ENCODE assay signal across 34 cellular contexts in the genomic region with DNA sequence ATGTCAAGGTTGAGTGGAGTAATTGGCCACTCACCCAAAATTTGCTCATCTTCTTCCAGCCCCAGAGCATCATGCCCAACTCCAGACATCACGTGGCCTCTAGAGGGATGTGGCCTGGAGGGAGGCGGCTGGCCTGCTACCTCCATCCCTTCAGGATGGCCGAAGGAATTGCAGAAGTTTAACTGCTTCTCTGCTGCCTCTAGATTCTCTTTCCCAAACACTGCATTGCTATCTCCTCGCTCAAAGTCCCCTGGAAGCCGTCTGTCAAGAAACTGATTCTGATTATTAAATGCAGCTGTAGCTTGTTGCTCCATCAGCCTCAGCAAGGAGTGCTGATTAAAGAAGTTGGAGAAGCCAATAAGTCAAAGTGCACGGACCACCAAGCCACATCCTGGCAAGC.
"Had no signal": no experiment of that assay in that cellular context is flagged by ENCODE, and none has a peak within 500 bp of the region (broad histone marks: within the 10 kb centered on the region; RNA-seq: fewer than 3 reads in every experiment).

No MANE protein-coding gene starts in this region.

- H3K27me3 ChIP-seq: brain microvascular endothelial cell, dorsolateral prefrontal cortex, gastrocnemius medialis, right atrium auricular region, suprapubic skin, tibial artery, upper lobe of right lung had no signal

- H3K27ac Mint-ChIP-seq: activated B cell treated with CpG ODN at 0.5 μM for 24 hours; activated naive CD4-positive, alpha-beta T cell treated with anti-CD3 and anti-CD28 coated beads, Interleukin-2, amount 10 ng/mL, durations not matched to agents 7 days and 5 days; activated T-helper 1 cell treated with anti-CD3 and anti-CD28 coated beads, Interleukin-12 subunit alpha, Interleukin-12 subunit beta, Interleukin-2, Interleukin-4 antibody, amounts not matched to agents 30 ng/mL and 10 ng/mL and 1 ng/mL, durations not matched to agents 14 hours and 24 hours and 36 hours; T-helper 2 cell treated with Interferon-gamma antibody and Interleukin-4, amounts not matched to agents 5 μg/mL and 100 μg/mL, for 36 hours had no signal

- H3K9me3 ChIP-seq: gastrocnemius medialis, left ventricle myocardium inferior, right atrium auricular region, suprapubic skin, tibial artery, upper lobe of right lung had no signal

- H3K36me3 ChIP-seq: brain microvascular endothelial cell, gastrocnemius medialis, left ventricle myocardium inferior, right atrium auricular region, suprapubic skin, tibial artery, upper lobe of right lung had no signal

- H3K4me1 ChIP-seq: parathyroid adenoma had no signal

- H3K27me3 Mint-ChIP-seq: activated B cell treated with CpG ODN at 0.5 μM for 24 hours, naive B cell had no signal

- H3K9ac ChIP-seq: parathyroid adenoma had no signal

- ATAC-seq: gastrocnemius medialis, upper lobe of right lung had no signal

- H3K36me3 Mint-ChIP-seq: activated naive CD4-positive, alpha-beta T cell treated with anti-CD3 and anti-CD28 coated beads, Interleukin-2, amount 10 ng/mL, durations not matched to agents 7 days and 5 days; mesothelial cell of epicardium had no signal

- H3K9me3 Mint-ChIP-seq: activated B cell treated with CpG ODN at 0.5 μM for 24 hours; activated naive CD4-positive, alpha-beta T cell treated with anti-CD3 and anti-CD28 coated beads, Interleukin-2, amount 10 ng/mL, durations not matched to agents 7 days and 5 days; mesothelial cell of epicardium; naive B cell; neural crest cell had no signal

- H3K4me2 ChIP-seq: smooth muscle cell had no signal

- FAIRE-seq: astrocyte, islet of Langerhans had no signal

- H3K4me3 ChIP-seq: coronary artery, dorsolateral prefrontal cortex, gastrocnemius medialis, left ventricle myocardium inferior, lung, right atrium auricular region, smooth muscle cell, suprapubic skin, tibial artery, upper lobe of right lung had no signal

- H3K27ac ChIP-seq: brain microvascular endothelial cell, coronary artery, dorsolateral prefrontal cortex, gastrocnemius medialis, left ventricle myocardium inferior, parathyroid adenoma, right atrium auricular region, suprapubic skin, tibial artery, upper lobe of right lung had no signal

- H3K4me3 Mint-ChIP-seq: activated B cell treated with CpG ODN at 0.5 μM for 24 hours; activated naive CD4-positive, alpha-beta T cell treated with anti-CD3 and anti-CD28 coated beads, Interleukin-2, amount 10 ng/mL, durations not matched to agents 7 days and 5 days; activated T-helper 1 cell treated with anti-CD3 and anti-CD28 coated beads, Interleukin-12 subunit alpha, Interleukin-12 subunit beta, Interleukin-2, Interleukin-4 antibody, amounts not matched to agents 30 ng/mL and 10 ng/mL and 1 ng/mL, durations not matched to agents 14 hours and 24 hours and 36 hours; mesothelial cell of epicardium; naive B cell; neural crest cell; T-helper 2 cell treated with Interferon-gamma antibody and Interleukin-4, amounts not matched to agents 5 μg/mL and 100 μg/mL, for 36 hours had no signal

- DNase-seq: activated B cell treated with CpG ODN at 0.5 μM for 24 hours; activated CD4-positive, alpha-beta T cell treated with anti-CD3 and anti-CD28 coated beads, Interleukin-2, amount 50 U/mL, for 1 hour; activated CD8-positive, alpha-beta memory T cell treated with anti-CD3 and anti-CD28 coated beads, Interleukin-2, amount 50 U/mL, for 4 hours; activated effector memory CD4-positive, alpha-beta T cell treated with anti-CD3 and anti-CD28 coated beads, Interleukin-2, amount 50 U/mL, for 16 hours; activated naive CD4-positive, alpha-beta T cell treated with anti-CD3 and anti-CD28 coated beads, Interleukin-2, amount 10 ng/mL, durations not matched to agents 7 days and 5 days; activated T-cell treated with anti-CD3 and anti-CD28 coated beads, Interleukin-2, amount 50 U/mL, for 1 hour; amniotic stem cell; brain microvascular endothelial cell; dorsolateral prefrontal cortex; effector memory CD4-positive, alpha-beta T cell; erythroblast; gastrocnemius medialis; glutamatergic neuron; left ventricle myocardium inferior; naive B cell; occipital lobe; stimulated activated CD4-positive, alpha-beta T cell treated with anti-CD3 and anti-CD28 coated beads, Interleukin-1b, Interleukin-23, amount 100 ng/mL, for 48 hours; stimulated activated CD4-positive, alpha-beta T cell treated with anti-CD3 and anti-CD28 coated beads, Interleukin-4, amount 100 ng/mL, for 4 hours; stimulated activated CD8-positive, alpha-beta memory T cell treated with anti-CD3 and anti-CD28 coated beads, Interleukin-4, amount 100 ng/mL, for 48 hours; stimulated activated naive CD4-positive, alpha-beta T cell; tibial artery; upper lobe of right lung had no signal
